In the genomic region with DNA sequence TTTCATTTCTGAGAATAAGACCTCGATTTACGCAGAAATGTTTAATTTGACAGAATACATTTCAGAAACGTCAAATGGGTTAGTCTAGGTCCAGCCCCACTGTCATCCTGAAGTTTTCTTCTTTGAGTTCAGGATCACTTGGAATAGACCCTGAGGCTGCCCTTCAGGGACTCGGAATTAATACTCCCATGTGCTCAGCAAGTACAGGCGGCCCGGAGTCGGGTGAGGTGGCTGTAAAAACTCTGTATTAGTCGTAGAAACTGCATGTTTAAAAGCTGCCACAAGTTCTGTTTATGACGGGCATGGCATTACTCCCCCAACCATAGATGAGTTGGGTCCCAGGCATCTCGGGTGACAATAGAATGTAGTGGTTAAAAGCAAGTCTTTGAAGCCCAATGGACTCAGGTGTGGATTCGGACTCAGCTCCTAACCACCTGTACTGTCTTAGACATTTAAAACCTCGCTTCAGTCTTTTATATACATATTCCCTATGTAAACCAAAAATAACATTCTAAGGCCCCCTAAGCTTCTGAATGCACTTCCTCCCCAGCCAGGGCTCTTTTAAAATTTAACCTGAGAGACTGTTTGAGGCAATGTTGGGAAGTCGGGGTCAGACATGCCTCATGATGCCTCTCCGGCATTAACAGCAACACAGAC, we compare ENCODE assay signal across 3 cellular contexts.
TF ChIP-seq lines count a peak whose summit lies in the region.

No MANE protein-coding gene starts in this region.

TF ChIP-seq in GM23338, 12 proteins besides CTCF, POLR2A, EP300 and RAD21 (continued from another document and continues in another):
- TF ChIP-seq, protein P1, sequence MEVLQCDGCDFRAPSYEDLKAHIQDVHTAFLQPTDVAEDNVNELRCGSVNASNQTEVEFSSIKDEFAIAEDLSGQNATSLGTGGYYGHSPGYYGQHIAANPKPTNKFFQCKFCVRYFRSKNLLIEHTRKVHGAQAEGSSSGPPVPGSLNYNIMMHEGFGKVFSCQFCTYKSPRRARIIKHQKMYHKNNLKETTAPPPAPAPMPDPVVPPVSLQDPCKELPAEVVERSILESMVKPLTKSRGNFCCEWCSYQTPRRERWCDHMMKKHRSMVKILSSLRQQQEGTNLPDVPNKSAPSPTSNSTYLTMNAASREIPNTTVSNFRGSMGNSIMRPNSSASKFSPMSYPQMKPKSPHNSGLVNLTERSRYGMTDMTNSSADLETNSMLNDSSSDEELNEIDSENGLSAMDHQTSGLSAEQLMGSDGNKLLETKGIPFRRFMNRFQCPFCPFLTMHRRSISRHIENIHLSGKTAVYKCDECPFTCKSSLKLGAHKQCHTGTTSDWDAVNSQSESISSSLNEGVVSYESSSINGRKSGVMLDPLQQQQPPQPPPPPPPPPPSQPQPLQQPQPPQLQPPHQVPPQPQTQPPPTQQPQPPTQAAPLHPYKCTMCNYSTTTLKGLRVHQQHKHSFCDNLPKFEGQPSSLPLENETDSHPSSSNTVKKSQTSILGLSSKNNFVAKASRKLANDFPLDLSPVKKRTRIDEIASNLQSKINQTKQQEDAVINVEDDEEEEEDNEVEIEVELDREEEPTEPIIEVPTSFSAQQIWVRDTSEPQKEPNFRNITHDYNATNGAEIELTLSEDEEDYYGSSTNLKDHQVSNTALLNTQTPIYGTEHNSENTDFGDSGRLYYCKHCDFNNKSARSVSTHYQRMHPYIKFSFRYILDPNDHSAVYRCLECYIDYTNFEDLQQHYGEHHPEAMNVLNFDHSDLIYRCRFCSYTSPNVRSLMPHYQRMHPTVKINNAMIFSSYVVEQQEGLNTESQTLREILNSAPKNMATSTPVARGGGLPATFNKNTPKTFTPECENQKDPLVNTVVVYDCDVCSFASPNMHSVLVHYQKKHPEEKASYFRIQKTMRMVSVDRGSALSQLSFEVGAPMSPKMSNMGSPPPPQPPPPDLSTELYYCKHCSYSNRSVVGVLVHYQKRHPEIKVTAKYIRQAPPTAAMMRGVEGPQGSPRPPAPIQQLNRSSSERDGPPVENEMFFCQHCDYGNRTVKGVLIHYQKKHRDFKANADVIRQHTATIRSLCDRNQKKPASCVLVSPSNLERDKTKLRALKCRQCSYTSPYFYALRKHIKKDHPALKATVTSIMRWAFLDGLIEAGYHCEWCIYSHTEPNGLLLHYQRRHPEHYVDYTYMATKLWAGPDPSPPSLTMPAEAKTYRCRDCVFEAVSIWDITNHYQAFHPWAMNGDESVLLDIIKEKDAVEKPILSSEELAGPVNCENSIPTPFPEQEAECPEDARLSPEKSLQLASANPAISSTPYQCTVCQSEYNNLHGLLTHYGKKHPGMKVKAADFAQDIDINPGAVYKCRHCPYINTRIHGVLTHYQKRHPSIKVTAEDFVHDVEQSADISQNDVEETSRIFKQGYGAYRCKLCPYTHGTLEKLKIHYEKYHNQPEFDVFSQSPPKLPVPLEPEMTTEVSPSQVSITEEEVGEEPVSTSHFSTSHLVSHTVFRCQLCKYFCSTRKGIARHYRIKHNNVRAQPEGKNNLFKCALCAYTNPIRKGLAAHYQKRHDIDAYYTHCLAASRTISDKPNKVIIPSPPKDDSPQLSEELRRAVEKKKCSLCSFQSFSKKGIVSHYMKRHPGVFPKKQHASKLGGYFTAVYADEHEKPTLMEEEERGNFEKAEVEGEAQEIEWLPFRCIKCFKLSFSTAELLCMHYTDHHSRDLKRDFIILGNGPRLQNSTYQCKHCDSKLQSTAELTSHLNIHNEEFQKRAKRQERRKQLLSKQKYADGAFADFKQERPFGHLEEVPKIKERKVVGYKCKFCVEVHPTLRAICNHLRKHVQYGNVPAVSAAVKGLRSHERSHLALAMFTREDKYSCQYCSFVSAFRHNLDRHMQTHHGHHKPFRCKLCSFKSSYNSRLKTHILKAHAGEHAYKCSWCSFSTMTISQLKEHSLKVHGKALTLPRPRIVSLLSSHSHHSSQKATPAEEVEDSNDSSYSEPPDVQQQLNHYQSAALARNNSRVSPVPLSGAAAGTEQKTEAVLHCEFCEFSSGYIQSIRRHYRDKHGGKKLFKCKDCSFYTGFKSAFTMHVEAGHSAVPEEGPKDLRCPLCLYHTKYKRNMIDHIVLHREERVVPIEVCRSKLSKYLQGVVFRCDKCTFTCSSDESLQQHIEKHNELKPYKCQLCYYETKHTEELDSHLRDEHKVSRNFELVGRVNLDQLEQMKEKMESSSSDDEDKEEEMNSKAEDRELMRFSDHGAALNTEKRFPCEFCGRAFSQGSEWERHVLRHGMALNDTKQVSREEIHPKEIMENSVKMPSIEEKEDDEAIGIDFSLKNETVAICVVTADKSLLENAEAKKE (CRISPR knock-in tag; IDR thresholded peaks at IDR 0.05) = no peak
- no peak for TF ChIP-seq ZNF331 (CRISPR knock-in tag; IDR thresholded peaks at IDR 0.05; ENCODE audit: low read depth)
- no peak for TF ChIP-seq STAT1 (IDR thresholded peaks at IDR 0.05; ENCODE audit: unreplicated experiment)
- TF ChIP-seq ZNF114 (CRISPR knock-in tag; IDR thresholded peaks at IDR 0.05) = no peak
- no peak for TF ChIP-seq EZH2 (IDR thresholded peaks at IDR 0.05; ENCODE audit: low read depth, unreplicated experiment)
- no peak for TF ChIP-seq EZH2phosphoT487 (IDR thresholded peaks at IDR 0.05; ENCODE audit: unreplicated experiment)
- no peak for TF ChIP-seq POLR2AphosphoS5 (IDR thresholded peaks at IDR 0.05; ENCODE audit: low read depth)
- no peak for TF ChIP-seq JUNB (IDR thresholded peaks at IDR 0.05; ENCODE audit: unreplicated experiment)

TF ChIP-seq in WTC11, 78 proteins besides CTCF, POLR2A, EP300 and RAD21 (continues in another document):
- TF ChIP-seq, protein P2, sequence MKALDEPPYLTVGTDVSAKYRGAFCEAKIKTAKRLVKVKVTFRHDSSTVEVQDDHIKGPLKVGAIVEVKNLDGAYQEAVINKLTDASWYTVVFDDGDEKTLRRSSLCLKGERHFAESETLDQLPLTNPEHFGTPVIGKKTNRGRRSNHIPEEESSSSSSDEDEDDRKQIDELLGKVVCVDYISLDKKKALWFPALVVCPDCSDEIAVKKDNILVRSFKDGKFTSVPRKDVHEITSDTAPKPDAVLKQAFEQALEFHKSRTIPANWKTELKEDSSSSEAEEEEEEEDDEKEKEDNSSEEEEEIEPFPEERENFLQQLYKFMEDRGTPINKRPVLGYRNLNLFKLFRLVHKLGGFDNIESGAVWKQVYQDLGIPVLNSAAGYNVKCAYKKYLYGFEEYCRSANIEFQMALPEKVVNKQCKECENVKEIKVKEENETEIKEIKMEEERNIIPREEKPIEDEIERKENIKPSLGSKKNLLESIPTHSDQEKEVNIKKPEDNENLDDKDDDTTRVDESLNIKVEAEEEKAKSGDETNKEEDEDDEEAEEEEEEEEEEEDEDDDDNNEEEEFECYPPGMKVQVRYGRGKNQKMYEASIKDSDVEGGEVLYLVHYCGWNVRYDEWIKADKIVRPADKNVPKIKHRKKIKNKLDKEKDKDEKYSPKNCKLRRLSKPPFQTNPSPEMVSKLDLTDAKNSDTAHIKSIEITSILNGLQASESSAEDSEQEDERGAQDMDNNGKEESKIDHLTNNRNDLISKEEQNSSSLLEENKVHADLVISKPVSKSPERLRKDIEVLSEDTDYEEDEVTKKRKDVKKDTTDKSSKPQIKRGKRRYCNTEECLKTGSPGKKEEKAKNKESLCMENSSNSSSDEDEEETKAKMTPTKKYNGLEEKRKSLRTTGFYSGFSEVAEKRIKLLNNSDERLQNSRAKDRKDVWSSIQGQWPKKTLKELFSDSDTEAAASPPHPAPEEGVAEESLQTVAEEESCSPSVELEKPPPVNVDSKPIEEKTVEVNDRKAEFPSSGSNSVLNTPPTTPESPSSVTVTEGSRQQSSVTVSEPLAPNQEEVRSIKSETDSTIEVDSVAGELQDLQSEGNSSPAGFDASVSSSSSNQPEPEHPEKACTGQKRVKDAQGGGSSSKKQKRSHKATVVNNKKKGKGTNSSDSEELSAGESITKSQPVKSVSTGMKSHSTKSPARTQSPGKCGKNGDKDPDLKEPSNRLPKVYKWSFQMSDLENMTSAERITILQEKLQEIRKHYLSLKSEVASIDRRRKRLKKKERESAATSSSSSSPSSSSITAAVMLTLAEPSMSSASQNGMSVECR (CRISPR knock-in tag; IDR thresholded peaks at IDR 0.05; ENCODE audit: borderline replicate concordance) = no peak
- no peak for TF ChIP-seq TEAD4 (CRISPR knock-in tag; IDR thresholded peaks at IDR 0.05)
- no peak for TF ChIP-seq EMX1 (CRISPR knock-in tag; IDR thresholded peaks at IDR 0.05)
- TF ChIP-seq, protein P3, sequence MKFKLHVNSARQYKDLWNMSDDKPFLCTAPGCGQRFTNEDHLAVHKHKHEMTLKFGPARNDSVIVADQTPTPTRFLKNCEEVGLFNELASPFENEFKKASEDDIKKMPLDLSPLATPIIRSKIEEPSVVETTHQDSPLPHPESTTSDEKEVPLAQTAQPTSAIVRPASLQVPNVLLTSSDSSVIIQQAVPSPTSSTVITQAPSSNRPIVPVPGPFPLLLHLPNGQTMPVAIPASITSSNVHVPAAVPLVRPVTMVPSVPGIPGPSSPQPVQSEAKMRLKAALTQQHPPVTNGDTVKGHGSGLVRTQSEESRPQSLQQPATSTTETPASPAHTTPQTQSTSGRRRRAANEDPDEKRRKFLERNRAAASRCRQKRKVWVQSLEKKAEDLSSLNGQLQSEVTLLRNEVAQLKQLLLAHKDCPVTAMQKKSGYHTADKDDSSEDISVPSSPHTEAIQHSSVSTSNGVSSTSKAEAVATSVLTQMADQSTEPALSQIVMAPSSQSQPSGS (CRISPR knock-in tag; IDR thresholded peaks at IDR 0.05; ENCODE audit: borderline replicate concordance, low read depth) = no peak
- TF ChIP-seq NFATC4 (CRISPR knock-in tag; IDR thresholded peaks at IDR 0.05) = no peak
- TF ChIP-seq, protein P4, sequence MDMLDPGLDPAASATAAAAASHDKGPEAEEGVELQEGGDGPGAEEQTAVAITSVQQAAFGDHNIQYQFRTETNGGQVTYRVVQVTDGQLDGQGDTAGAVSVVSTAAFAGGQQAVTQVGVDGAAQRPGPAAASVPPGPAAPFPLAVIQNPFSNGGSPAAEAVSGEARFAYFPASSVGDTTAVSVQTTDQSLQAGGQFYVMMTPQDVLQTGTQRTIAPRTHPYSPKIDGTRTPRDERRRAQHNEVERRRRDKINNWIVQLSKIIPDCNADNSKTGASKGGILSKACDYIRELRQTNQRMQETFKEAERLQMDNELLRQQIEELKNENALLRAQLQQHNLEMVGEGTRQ (CRISPR knock-in tag; IDR thresholded peaks at IDR 0.05) = no peak

TF ChIP-seq in SK-N-SH, 30 proteins besides CTCF, POLR2A, EP300 and RAD21 (continued from another document):
- TF ChIP-seq, protein P5, sequence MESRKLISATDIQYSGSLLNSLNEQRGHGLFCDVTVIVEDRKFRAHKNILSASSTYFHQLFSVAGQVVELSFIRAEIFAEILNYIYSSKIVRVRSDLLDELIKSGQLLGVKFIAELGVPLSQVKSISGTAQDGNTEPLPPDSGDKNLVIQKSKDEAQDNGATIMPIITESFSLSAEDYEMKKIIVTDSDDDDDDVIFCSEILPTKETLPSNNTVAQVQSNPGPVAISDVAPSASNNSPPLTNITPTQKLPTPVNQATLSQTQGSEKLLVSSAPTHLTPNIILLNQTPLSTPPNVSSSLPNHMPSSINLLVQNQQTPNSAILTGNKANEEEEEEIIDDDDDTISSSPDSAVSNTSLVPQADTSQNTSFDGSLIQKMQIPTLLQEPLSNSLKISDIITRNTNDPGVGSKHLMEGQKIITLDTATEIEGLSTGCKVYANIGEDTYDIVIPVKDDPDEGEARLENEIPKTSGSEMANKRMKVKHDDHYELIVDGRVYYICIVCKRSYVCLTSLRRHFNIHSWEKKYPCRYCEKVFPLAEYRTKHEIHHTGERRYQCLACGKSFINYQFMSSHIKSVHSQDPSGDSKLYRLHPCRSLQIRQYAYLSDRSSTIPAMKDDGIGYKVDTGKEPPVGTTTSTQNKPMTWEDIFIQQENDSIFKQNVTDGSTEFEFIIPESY (IDR thresholded peaks at IDR 0.05; ENCODE audit: borderline replicate concordance, low read depth) = no peak
- no peak for TF ChIP-seq CHD2 (IDR thresholded peaks at IDR 0.05; ENCODE audit: low read length, partially characterized antibody)
- TF ChIP-seq RXRA (IDR thresholded peaks at IDR 0.05; ENCODE audit: borderline replicate concordance, low read depth) = no peak
- no peak for TF ChIP-seq RCOR1 (IDR thresholded peaks at IDR 0.05; ENCODE audit: low read length)
- TF ChIP-seq, protein P6, sequence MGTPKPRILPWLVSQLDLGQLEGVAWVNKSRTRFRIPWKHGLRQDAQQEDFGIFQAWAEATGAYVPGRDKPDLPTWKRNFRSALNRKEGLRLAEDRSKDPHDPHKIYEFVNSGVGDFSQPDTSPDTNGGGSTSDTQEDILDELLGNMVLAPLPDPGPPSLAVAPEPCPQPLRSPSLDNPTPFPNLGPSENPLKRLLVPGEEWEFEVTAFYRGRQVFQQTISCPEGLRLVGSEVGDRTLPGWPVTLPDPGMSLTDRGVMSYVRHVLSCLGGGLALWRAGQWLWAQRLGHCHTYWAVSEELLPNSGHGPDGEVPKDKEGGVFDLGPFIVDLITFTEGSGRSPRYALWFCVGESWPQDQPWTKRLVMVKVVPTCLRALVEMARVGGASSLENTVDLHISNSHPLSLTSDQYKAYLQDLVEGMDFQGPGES (IDR thresholded peaks at IDR 0.05; ENCODE audit: low read depth, low read length) = no peak
- no peak for TF ChIP-seq FOXM1 (IDR thresholded peaks at IDR 0.05; ENCODE audit: low read depth)
- no peak for TF ChIP-seq YY1 (IDR thresholded peaks at IDR 0.05; ENCODE audit: low read depth)
- TF ChIP-seq, protein P7, sequence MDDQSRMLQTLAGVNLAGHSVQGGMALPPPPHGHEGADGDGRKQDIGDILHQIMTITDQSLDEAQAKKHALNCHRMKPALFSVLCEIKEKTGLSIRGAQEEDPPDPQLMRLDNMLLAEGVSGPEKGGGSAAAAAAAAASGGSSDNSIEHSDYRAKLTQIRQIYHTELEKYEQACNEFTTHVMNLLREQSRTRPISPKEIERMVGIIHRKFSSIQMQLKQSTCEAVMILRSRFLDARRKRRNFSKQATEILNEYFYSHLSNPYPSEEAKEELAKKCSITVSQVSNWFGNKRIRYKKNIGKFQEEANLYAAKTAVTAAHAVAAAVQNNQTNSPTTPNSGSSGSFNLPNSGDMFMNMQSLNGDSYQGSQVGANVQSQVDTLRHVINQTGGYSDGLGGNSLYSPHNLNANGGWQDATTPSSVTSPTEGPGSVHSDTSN (IDR thresholded peaks at IDR 0.05) = no peak
- no peak for TF ChIP-seq MXI1 (IDR thresholded peaks at IDR 0.05; ENCODE audit: low read depth, low read length)
- no peak for TF ChIP-seq GABPA (IDR thresholded peaks at IDR 0.05; ENCODE audit: low read depth)
